1 cellular context compared by ENCODE assay signal in the genomic region with DNA sequence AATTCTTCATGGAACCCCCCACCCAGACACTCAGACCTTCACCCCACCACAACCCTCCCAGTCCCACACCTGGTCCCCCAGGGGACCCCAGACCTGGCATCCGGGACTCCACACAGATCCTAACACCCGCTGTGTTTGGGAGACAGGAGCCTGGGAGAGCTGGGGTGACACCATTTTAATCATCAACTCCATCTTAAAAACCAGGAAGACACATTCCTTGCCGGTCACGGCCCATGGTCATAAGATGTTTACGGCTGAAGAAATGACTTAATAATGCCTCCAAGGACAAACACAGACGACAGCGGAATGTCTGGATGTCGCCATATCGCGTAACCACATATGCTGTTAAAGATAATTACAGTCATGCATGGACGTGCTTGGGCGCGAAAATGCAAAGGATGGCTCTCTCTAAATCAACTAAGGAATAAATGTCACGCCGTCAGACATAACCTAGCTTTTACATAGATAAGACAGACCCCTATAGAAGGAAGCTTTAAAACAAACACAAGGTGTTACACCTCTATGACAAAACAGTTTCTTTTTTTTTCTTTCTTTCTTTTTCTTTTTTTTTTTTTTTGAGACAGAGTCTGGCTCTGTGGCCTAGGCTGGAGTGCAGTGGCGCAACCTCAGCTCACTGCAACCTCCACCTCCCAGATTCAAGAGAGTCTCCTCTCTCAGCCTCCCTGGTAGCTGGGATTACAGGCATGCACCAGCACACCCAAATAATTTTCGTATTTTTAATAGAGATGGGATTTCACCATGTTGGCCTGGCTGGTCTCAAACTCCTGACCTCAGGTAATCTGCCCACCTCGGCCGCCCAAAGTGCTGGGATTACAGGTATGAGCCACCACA.
TF ChIP-seq lines count a peak whose summit lies in the region.

No MANE protein-coding gene starts in this region.

TF ChIP-seq in GM23338, 12 proteins besides CTCF, POLR2A, EP300 and RAD21 (continued from another document):
- TF ChIP-seq, protein P1, sequence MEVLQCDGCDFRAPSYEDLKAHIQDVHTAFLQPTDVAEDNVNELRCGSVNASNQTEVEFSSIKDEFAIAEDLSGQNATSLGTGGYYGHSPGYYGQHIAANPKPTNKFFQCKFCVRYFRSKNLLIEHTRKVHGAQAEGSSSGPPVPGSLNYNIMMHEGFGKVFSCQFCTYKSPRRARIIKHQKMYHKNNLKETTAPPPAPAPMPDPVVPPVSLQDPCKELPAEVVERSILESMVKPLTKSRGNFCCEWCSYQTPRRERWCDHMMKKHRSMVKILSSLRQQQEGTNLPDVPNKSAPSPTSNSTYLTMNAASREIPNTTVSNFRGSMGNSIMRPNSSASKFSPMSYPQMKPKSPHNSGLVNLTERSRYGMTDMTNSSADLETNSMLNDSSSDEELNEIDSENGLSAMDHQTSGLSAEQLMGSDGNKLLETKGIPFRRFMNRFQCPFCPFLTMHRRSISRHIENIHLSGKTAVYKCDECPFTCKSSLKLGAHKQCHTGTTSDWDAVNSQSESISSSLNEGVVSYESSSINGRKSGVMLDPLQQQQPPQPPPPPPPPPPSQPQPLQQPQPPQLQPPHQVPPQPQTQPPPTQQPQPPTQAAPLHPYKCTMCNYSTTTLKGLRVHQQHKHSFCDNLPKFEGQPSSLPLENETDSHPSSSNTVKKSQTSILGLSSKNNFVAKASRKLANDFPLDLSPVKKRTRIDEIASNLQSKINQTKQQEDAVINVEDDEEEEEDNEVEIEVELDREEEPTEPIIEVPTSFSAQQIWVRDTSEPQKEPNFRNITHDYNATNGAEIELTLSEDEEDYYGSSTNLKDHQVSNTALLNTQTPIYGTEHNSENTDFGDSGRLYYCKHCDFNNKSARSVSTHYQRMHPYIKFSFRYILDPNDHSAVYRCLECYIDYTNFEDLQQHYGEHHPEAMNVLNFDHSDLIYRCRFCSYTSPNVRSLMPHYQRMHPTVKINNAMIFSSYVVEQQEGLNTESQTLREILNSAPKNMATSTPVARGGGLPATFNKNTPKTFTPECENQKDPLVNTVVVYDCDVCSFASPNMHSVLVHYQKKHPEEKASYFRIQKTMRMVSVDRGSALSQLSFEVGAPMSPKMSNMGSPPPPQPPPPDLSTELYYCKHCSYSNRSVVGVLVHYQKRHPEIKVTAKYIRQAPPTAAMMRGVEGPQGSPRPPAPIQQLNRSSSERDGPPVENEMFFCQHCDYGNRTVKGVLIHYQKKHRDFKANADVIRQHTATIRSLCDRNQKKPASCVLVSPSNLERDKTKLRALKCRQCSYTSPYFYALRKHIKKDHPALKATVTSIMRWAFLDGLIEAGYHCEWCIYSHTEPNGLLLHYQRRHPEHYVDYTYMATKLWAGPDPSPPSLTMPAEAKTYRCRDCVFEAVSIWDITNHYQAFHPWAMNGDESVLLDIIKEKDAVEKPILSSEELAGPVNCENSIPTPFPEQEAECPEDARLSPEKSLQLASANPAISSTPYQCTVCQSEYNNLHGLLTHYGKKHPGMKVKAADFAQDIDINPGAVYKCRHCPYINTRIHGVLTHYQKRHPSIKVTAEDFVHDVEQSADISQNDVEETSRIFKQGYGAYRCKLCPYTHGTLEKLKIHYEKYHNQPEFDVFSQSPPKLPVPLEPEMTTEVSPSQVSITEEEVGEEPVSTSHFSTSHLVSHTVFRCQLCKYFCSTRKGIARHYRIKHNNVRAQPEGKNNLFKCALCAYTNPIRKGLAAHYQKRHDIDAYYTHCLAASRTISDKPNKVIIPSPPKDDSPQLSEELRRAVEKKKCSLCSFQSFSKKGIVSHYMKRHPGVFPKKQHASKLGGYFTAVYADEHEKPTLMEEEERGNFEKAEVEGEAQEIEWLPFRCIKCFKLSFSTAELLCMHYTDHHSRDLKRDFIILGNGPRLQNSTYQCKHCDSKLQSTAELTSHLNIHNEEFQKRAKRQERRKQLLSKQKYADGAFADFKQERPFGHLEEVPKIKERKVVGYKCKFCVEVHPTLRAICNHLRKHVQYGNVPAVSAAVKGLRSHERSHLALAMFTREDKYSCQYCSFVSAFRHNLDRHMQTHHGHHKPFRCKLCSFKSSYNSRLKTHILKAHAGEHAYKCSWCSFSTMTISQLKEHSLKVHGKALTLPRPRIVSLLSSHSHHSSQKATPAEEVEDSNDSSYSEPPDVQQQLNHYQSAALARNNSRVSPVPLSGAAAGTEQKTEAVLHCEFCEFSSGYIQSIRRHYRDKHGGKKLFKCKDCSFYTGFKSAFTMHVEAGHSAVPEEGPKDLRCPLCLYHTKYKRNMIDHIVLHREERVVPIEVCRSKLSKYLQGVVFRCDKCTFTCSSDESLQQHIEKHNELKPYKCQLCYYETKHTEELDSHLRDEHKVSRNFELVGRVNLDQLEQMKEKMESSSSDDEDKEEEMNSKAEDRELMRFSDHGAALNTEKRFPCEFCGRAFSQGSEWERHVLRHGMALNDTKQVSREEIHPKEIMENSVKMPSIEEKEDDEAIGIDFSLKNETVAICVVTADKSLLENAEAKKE (CRISPR knock-in tag; IDR thresholded peaks at IDR 0.05): no peak
- TF ChIP-seq NANOG (IDR thresholded peaks at IDR 0.05; ENCODE audit: borderline replicate concordance) (no peak), ZNF114 (CRISPR knock-in tag; IDR thresholded peaks at IDR 0.05) (no peak), EZH2phosphoT487 (IDR thresholded peaks at IDR 0.05; ENCODE audit: unreplicated experiment) (no peak), ZNF331 (CRISPR knock-in tag; IDR thresholded peaks at IDR 0.05; ENCODE audit: low read depth) (no peak), STAT1 (IDR thresholded peaks at IDR 0.05; ENCODE audit: unreplicated experiment) (no peak)
